In genomic region chr15:61759639-61760038, GRCh38 we compare ENCODE assay signal across 21 cellular contexts.
"Had no signal": no experiment of that assay in that cellular context is flagged by ENCODE, and none has a peak within 500 bp of the region (broad histone marks: within the 10 kb centered on the region; RNA-seq: fewer than 3 reads in every experiment).

No MANE protein-coding gene starts in this region.

- ATAC-seq: foreskin keratinocyte; left cardiac atrium; lower lobe of right lung; naive thymus-derived CD4-positive, alpha-beta T cell; right cardiac atrium had no signal

- H3K4me3 ChIP-seq: esophagus muscularis mucosa, hepatocyte, left ventricle myocardium inferior, lower lobe of right lung, smooth muscle cell, tibial artery, upper lobe of left lung, vagina had no signal

- H3K27me3 ChIP-seq: foreskin keratinocyte, hepatocyte, neutrophil, tibial artery, upper lobe of left lung, vagina had no signal

- H3K27ac ChIP-seq: epithelial cell of prostate, esophagus muscularis mucosa, foreskin keratinocyte, hepatocyte, left ventricle myocardium inferior, lower lobe of right lung, neutrophil, tibial artery, upper lobe of left lung, vagina had no signal

- H2AFZ ChIP-seq: hepatocyte had no signal

- H3K36me3 ChIP-seq: esophagus muscularis mucosa, left ventricle myocardium inferior, lower lobe of right lung, neutrophil, tibial artery, upper lobe of left lung, vagina had no signal

- H3K9me3 ChIP-seq: esophagus muscularis mucosa, left ventricle myocardium inferior, lower lobe of right lung, neutrophil, tibial artery, upper lobe of left lung, vagina had no signal

- H3K4me2 ChIP-seq: hepatocyte, smooth muscle cell had no signal

- H3K4me1 ChIP-seq: esophagus muscularis mucosa, foreskin keratinocyte, lower lobe of right lung, tibial artery, upper lobe of left lung, vagina had no signal

- FAIRE-seq: endometrium, kidney had no signal

- DNase-seq: effector memory CD4-positive, alpha-beta T cell; foreskin keratinocyte; head of caudate nucleus; kidney; left cardiac atrium; left ventricle myocardium inferior; lower lobe of right lung; mesendoderm; naive thymus-derived CD4-positive, alpha-beta T cell; right cardiac atrium; stimulated activated CD4-positive, alpha-beta T cell treated with anti-CD3 and anti-CD28 coated beads, Interleukin-2, amount 100 ng/mL, for 48 hours; stimulated activated naive CD4-positive, alpha-beta T cell treated with Interleukin-2 at 50 U/mL for 16 hours; tibial artery; upper lobe of left lung had no signal
